1 cellular context compared by ENCODE assay signal in the genomic region with DNA sequence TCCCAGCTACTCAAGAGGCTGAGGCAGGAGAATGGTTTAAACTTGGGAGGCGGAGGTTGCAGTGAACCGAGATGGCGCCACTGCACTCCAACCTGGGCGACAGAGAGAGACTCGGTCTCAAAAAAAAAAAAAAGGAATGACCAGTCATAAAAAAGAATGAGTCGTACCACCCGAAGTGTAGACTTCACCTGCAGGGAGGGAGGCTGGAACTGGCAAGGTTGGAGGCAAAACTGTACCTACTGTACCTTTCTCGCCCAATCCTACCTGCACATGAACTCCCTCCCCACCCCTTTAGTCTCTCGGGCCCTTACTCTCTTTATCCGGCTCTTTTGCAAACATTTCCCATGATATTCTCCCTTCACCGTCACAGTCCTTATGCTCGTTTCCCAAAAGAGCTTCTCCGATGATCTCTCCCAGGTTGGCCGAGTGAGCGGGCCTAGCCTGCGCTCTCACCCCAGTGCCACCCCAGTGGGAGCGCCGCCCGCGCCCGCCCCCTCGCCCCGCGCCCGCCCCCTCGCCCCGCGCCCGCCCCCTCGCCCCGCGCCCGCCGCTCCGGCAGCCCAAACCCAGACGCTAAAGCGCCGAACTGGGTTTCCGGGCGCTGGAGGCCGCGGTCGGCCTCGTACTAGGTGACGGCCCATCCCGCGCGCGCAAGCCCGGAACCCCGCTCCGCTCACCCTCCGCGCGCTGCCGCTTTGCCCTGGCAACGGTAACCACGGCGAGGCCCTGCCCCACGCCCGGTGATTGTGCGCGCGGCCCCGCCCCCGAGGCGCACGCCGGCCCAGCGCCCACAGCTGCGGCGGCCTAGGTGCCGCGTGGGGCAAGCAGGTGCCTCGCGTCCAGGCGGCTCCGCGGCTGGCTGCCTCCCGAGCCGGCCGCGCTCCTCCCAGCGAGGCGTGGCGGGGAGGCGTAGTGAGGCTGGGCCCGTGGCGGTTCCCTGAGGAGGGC.
A peak's percentile ranks its signal among the peaks of the same experiment; 100 is the strongest.
TF ChIP-seq lines count a peak whose summit lies in the region.

A gene (plus strand): TSS at position 772 of the 948 bp plus-strand sequence. CDS start 294 bp downstream, outside the sequence.

TF ChIP-seq in GM12878, 131 proteins besides CTCF, POLR2A, EP300 and RAD21 (continued from another document and continues in another):
- TF ChIP-seq, protein P1, sequence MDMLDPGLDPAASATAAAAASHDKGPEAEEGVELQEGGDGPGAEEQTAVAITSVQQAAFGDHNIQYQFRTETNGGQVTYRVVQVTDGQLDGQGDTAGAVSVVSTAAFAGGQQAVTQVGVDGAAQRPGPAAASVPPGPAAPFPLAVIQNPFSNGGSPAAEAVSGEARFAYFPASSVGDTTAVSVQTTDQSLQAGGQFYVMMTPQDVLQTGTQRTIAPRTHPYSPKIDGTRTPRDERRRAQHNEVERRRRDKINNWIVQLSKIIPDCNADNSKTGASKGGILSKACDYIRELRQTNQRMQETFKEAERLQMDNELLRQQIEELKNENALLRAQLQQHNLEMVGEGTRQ (IDR thresholded peaks at IDR 0.05; ENCODE audit: borderline replicate concordance, low read depth, low read length) = no peak
- TF ChIP-seq, protein P2, sequence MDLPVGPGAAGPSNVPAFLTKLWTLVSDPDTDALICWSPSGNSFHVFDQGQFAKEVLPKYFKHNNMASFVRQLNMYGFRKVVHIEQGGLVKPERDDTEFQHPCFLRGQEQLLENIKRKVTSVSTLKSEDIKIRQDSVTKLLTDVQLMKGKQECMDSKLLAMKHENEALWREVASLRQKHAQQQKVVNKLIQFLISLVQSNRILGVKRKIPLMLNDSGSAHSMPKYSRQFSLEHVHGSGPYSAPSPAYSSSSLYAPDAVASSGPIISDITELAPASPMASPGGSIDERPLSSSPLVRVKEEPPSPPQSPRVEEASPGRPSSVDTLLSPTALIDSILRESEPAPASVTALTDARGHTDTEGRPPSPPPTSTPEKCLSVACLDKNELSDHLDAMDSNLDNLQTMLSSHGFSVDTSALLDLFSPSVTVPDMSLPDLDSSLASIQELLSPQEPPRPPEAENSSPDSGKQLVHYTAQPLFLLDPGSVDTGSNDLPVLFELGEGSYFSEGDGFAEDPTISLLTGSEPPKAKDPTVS (IDR thresholded peaks at IDR 0.05; ENCODE audit: low read depth, low read length) = no peak
- no peak for TF ChIP-seq EED (IDR thresholded peaks at IDR 0.05; ENCODE audit: low read depth)
- TF ChIP-seq MYC (IDR thresholded peaks at IDR 0.05; ENCODE audit: insufficient read depth, insufficient read length, insufficient replicate concordance, low read length, severe bottlenecking) = no peak
- no peak for TF ChIP-seq JUND (IDR thresholded peaks at IDR 0.05; ENCODE audit: low read depth, low read length)
- TF ChIP-seq, protein P3, sequence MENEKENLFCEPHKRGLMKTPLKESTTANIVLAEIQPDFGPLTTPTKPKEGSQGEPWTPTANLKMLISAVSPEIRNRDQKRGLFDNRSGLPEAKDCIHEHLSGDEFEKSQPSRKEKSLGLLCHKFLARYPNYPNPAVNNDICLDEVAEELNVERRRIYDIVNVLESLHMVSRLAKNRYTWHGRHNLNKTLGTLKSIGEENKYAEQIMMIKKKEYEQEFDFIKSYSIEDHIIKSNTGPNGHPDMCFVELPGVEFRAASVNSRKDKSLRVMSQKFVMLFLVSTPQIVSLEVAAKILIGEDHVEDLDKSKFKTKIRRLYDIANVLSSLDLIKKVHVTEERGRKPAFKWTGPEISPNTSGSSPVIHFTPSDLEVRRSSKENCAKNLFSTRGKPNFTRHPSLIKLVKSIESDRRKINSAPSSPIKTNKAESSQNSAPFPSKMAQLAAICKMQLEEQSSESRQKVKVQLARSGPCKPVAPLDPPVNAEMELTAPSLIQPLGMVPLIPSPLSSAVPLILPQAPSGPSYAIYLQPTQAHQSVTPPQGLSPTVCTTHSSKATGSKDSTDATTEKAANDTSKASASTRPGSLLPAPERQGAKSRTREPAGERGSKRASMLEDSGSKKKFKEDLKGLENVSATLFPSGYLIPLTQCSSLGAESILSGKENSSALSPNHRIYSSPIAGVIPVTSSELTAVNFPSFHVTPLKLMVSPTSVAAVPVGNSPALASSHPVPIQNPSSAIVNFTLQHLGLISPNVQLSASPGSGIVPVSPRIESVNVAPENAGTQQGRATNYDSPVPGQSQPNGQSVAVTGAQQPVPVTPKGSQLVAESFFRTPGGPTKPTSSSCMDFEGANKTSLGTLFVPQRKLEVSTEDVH (IDR thresholded peaks at IDR 0.05; ENCODE audit: low read depth, partially characterized antibody) = no peak
- no peak for TF ChIP-seq SMC3 (IDR thresholded peaks at IDR 0.05; ENCODE audit: borderline replicate concordance, low read length)
- no peak for TF ChIP-seq ETV6 (conservative IDR thresholded peaks at IDR 0.05 in 1 of 2, IDR thresholded peaks at IDR 0.05 in 1 of 2; ENCODE audit: borderline replicate concordance in 1 of 2, low read depth in 1 of 2)
- no peak for TF ChIP-seq RUNX3 (IDR thresholded peaks at IDR 0.05; ENCODE audit: low read length)
- TF ChIP-seq BMI1 (IDR thresholded peaks at IDR 0.05; ENCODE audit: borderline replicate concordance) = 0 out of 2 replicates have a peak, but pooled peaks have one; percentile 31
- no peak for TF ChIP-seq KDM1A (IDR thresholded peaks at IDR 0.05; ENCODE audit: borderline replicate concordance)
- no peak for TF ChIP-seq NRF1 (conservative IDR thresholded peaks at IDR 0.05; ENCODE audit: low read depth, low read length)
- TF ChIP-seq WRNIP1 (IDR thresholded peaks at IDR 0.05; ENCODE audit: borderline replicate concordance, low read depth, low read length) = no peak
- TF ChIP-seq, protein P4, sequence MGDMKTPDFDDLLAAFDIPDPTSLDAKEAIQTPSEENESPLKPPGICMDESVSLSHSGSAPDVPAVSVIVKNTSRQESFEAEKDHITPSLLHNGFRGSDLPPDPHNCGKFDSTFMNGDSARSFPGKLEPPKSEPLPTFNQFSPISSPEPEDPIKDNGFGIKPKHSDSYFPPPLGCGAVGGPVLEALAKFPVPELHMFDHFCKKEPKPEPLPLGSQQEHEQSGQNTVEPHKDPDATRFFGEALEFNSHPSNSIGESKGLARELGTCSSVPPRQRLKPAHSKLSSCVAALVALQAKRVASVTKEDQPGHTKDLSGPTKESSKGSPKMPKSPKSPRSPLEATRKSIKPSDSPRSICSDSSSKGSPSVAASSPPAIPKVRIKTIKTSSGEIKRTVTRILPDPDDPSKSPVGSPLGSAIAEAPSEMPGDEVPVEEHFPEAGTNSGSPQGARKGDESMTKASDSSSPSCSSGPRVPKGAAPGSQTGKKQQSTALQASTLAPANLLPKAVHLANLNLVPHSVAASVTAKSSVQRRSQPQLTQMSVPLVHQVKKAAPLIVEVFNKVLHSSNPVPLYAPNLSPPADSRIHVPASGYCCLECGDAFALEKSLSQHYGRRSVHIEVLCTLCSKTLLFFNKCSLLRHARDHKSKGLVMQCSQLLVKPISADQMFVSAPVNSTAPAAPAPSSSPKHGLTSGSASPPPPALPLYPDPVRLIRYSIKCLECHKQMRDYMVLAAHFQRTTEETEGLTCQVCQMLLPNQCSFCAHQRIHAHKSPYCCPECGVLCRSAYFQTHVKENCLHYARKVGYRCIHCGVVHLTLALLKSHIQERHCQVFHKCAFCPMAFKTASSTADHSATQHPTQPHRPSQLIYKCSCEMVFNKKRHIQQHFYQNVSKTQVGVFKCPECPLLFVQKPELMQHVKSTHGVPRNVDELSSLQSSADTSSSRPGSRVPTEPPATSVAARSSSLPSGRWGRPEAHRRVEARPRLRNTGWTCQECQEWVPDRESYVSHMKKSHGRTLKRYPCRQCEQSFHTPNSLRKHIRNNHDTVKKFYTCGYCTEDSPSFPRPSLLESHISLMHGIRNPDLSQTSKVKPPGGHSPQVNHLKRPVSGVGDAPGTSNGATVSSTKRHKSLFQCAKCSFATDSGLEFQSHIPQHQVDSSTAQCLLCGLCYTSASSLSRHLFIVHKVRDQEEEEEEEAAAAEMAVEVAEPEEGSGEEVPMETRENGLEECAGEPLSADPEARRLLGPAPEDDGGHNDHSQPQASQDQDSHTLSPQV (IDR thresholded peaks at IDR 0.05) = no peak
- TF ChIP-seq IKZF1 (conservative IDR thresholded peaks at IDR 0.05) = peak; percentile 50
- TF ChIP-seq, protein P5, sequence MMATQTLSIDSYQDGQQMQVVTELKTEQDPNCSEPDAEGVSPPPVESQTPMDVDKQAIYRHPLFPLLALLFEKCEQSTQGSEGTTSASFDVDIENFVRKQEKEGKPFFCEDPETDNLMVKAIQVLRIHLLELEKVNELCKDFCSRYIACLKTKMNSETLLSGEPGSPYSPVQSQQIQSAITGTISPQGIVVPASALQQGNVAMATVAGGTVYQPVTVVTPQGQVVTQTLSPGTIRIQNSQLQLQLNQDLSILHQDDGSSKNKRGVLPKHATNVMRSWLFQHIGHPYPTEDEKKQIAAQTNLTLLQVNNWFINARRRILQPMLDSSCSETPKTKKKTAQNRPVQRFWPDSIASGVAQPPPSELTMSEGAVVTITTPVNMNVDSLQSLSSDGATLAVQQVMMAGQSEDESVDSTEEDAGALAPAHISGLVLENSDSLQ (IDR thresholded peaks at IDR 0.05) = no peak
- peak; percentile 63 for TF ChIP-seq GATAD2B (conservative IDR thresholded peaks at IDR 0.05; ENCODE audit: low read depth)
- no peak for TF ChIP-seq FOS (IDR thresholded peaks at IDR 0.05; ENCODE audit: borderline replicate concordance, extremely low read depth, insufficient read length)
- TF ChIP-seq, protein P6, sequence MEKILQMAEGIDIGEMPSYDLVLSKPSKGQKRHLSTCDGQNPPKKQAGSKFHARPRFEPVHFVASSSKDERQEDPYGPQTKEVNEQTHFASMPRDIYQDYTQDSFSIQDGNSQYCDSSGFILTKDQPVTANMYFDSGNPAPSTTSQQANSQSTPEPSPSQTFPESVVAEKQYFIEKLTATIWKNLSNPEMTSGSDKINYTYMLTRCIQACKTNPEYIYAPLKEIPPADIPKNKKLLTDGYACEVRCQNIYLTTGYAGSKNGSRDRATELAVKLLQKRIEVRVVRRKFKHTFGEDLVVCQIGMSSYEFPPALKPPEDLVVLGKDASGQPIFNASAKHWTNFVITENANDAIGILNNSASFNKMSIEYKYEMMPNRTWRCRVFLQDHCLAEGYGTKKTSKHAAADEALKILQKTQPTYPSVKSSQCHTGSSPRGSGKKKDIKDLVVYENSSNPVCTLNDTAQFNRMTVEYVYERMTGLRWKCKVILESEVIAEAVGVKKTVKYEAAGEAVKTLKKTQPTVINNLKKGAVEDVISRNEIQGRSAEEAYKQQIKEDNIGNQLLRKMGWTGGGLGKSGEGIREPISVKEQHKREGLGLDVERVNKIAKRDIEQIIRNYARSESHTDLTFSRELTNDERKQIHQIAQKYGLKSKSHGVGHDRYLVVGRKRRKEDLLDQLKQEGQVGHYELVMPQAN (conservative IDR thresholded peaks at IDR 0.05) = peak; percentile 62; the same call in 1 of the 2 replicates
- TF ChIP-seq PML (IDR thresholded peaks at IDR 0.05; ENCODE audit: low read length) = no peak
- no peak for TF ChIP-seq HCFC1 (IDR thresholded peaks at IDR 0.05; ENCODE audit: low read length)
- TF ChIP-seq CHD1 (IDR thresholded peaks at IDR 0.05; ENCODE audit: low read depth, low read length) = no peak
- TF ChIP-seq SMAD5 (IDR thresholded peaks at IDR 0.05; ENCODE audit: low read depth) = no peak
- TF ChIP-seq ZSCAN29 (IDR thresholded peaks at IDR 0.05) = no peak
- TF ChIP-seq POLR2AphosphoS5 (IDR thresholded peaks at IDR 0.05; ENCODE audit: low read length) = no peak
- no peak for TF ChIP-seq CHD2 (IDR thresholded peaks at IDR 0.05; ENCODE audit: borderline replicate concordance, low read depth, low read length)
- TF ChIP-seq NR2C1 (IDR thresholded peaks at IDR 0.05) = no peak
- TF ChIP-seq, protein P7, sequence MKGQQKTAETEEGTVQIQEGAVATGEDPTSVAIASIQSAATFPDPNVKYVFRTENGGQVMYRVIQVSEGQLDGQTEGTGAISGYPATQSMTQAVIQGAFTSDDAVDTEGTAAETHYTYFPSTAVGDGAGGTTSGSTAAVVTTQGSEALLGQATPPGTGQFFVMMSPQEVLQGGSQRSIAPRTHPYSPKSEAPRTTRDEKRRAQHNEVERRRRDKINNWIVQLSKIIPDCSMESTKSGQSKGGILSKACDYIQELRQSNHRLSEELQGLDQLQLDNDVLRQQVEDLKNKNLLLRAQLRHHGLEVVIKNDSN (IDR thresholded peaks at IDR 0.05; ENCODE audit: borderline replicate concordance, extremely low read length, insufficient read depth, low read depth, low read length) = no peak
- TF ChIP-seq LARP7 (IDR thresholded peaks at IDR 0.05) = peak; percentile 87
- TF ChIP-seq, protein P8, sequence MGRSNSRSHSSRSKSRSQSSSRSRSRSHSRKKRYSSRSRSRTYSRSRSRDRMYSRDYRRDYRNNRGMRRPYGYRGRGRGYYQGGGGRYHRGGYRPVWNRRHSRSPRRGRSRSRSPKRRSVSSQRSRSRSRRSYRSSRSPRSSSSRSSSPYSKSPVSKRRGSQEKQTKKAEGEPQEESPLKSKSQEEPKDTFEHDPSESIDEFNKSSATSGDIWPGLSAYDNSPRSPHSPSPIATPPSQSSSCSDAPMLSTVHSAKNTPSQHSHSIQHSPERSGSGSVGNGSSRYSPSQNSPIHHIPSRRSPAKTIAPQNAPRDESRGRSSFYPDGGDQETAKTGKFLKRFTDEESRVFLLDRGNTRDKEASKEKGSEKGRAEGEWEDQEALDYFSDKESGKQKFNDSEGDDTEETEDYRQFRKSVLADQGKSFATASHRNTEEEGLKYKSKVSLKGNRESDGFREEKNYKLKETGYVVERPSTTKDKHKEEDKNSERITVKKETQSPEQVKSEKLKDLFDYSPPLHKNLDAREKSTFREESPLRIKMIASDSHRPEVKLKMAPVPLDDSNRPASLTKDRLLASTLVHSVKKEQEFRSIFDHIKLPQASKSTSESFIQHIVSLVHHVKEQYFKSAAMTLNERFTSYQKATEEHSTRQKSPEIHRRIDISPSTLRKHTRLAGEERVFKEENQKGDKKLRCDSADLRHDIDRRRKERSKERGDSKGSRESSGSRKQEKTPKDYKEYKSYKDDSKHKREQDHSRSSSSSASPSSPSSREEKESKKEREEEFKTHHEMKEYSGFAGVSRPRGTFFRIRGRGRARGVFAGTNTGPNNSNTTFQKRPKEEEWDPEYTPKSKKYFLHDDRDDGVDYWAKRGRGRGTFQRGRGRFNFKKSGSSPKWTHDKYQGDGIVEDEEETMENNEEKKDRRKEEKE (IDR thresholded peaks at IDR 0.05) = no peak
- no peak for TF ChIP-seq HDAC6 (IDR thresholded peaks at IDR 0.05; ENCODE audit: unreplicated experiment)
- no peak for TF ChIP-seq CEBPB (IDR thresholded peaks at IDR 0.05; ENCODE audit: borderline replicate concordance in 1 of 2, low read depth in 2 of 2, low read length in 2 of 2)
- peak; percentile 70; the same call in 1 of the 2 replicates for TF ChIP-seq TCF3 (IDR thresholded peaks at IDR 0.05; ENCODE audit: borderline replicate concordance, insufficient read depth, low read depth, low read length)
- 0 out of 2 replicates have a peak, but pooled peaks have one; percentile 67 for TF ChIP-seq STAT1 (conservative IDR thresholded peaks at IDR 0.05)
- no peak for TF ChIP-seq ZNF207 (IDR thresholded peaks at IDR 0.05; ENCODE audit: borderline replicate concordance)
- no peak for TF ChIP-seq BRCA1 (IDR thresholded peaks at IDR 0.05; ENCODE audit: low read depth, low read length)
- TF ChIP-seq, protein P9, sequence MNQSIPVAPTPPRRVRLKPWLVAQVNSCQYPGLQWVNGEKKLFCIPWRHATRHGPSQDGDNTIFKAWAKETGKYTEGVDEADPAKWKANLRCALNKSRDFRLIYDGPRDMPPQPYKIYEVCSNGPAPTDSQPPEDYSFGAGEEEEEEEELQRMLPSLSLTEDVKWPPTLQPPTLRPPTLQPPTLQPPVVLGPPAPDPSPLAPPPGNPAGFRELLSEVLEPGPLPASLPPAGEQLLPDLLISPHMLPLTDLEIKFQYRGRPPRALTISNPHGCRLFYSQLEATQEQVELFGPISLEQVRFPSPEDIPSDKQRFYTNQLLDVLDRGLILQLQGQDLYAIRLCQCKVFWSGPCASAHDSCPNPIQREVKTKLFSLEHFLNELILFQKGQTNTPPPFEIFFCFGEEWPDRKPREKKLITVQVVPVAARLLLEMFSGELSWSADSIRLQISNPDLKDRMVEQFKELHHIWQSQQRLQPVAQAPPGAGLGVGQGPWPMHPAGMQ (IDR thresholded peaks at IDR 0.05; ENCODE audit: borderline replicate concordance) = no peak
- TF ChIP-seq PAX8 (IDR thresholded peaks at IDR 0.05) = no peak
- no peak for TF ChIP-seq NBN (IDR thresholded peaks at IDR 0.05)
- no peak for TF ChIP-seq MYB (IDR thresholded peaks at IDR 0.05; ENCODE audit: borderline replicate concordance, low read depth, low read length)
